ENCODE assay signal across 10 cellular contexts in genomic region chr1:145191680-145192079, GRCh38. TPM values are rescaled to one million over a fixed set of nuclear protein-coding genes. Genes with fewer than 3 reads are reported as not detected.
"Had no signal": no experiment of that assay in that cellular context is flagged by ENCODE, and none has a peak within 500 bp of the region (broad histone marks: within the 10 kb centered on the region; RNA-seq: fewer than 3 reads in every experiment).

No MANE protein-coding gene starts in this region.

RNA-seq across cellular contexts. Expression of gene PPIAL4D, which starts 50.3 kb away (rescaled TPM):
- total RNA-seq: activated B cell treated with CpG ODN at 0.5 μM for 24 hours; activated CD8-positive, alpha-beta memory T cell treated with anti-CD3 and anti-CD28 coated beads for 36 hours; activated naive CD4-positive, alpha-beta T cell treated with anti-CD3 and anti-CD28 coated beads for 36 hours; bronchial epithelial cell; LHCN-M2; NCI-H460; PC-3; Peyer's patch; SJSA1 had no signal
- polyA plus RNA-seq: SK-N-SH had no signal
